Comparison of ENCODE assay signal across 9 cellular contexts in genomic region chr15:68431792-68432401, GRCh38. TPM values are rescaled to one million over a fixed set of nuclear protein-coding genes. Genes with fewer than 3 reads are reported as not detected.
DNase-seq lines count a peak whose midpoint lies in the region; ATAC-seq, FAIRE-seq and TF ChIP-seq lines count a peak whose summit lies in the region.
"Had no signal": no experiment of that assay in that cellular context is flagged by ENCODE, and none has a peak within 500 bp of the region (broad histone marks: within the 10 kb centered on the region; RNA-seq: fewer than 3 reads in every experiment).

Gene ITGA11, minus strand, starts transcription at chr15:68432163. Its CDS starts 97 bp downstream, at chr15:68432066.

- peak; percentile 35 for FAIRE-seq in endothelial cell of umbilical vein (lab: Jason Lieb, UNC)

- POLR2A ChIA-PET in endothelial cell of umbilical vein (lab: Charles Lee): no interaction called here

- no peak for DNase-seq in stimulated activated naive CD8-positive, alpha-beta T cell treated with anti-CD3 and anti-CD28 coated beads, Interleukin-15, amount 100 ng/mL, for 72 hours
- no peak for DNase-seq in stimulated activated naive CD8-positive, alpha-beta T cell treated with anti-CD3 and anti-CD28 coated beads, Interleukin-15, Interleukin-2, amounts not matched to agents 100 U/mL and 50 U/mL, for 24 hours
- DNase-seq in NT2/D1 (ENCODE audit: low read depth, low spot score): peak; percentile 39
- peak; percentile 60 for DNase-seq in endothelial cell of umbilical vein (ENCODE audit: low read depth, low spot score)
- peak; percentile 38 for DNase-seq in mucosa of gallbladder (ENCODE audit: low spot score)
- no peak for DNase-seq in HT-29 (ENCODE audit: low spot score)
- DNase-seq: activated T-cell treated with anti-CD3 and anti-CD28 coated beads, Interleukin-2, amount 50 U/mL, for 4 hours had no signal

- no peaks in the 10 kb centered on the region for H3K9me3 ChIP-seq in NT2/D1 (ENCODE audit: insufficient read depth, low read length)
- H3K9me3 ChIP-seq in endothelial cell of umbilical vein (replicated peaks; ENCODE audit: control insufficient read depth, insufficient read depth, low read length): no peaks in the 10 kb centered on the region

- no peak within 1 kb of the TSS for H3K27ac ChIP-seq in endothelial cell of umbilical vein (ENCODE audit: insufficient read depth, low read depth, low read length)

- H3K4me2 ChIP-seq in endothelial cell of umbilical vein (ENCODE audit: insufficient read depth, low read length): peak within 1 kb of the TSS; percentile 73

- no peak within 1 kb of the TSS for H3K27ac Mint-ChIP-seq in stimulated activated naive CD8-positive, alpha-beta T cell treated with anti-CD3 and anti-CD28 coated beads, Interleukin-15, amount 100 ng/mL, for 72 hours

- H3K27me3 Mint-ChIP-seq in stimulated activated naive CD8-positive, alpha-beta T cell treated with anti-CD3 and anti-CD28 coated beads, Interleukin-15, amount 100 ng/mL, for 72 hours: peaks cover 92% of the 10 kb centered on the region

- peak; percentile 65 for ATAC-seq in stimulated activated naive CD8-positive, alpha-beta T cell treated with anti-CD3 and anti-CD28 coated beads, Interleukin-15, amount 100 ng/mL, for 72 hours
- no peak for ATAC-seq in stimulated activated naive CD8-positive, alpha-beta T cell treated with anti-CD3 and anti-CD28 coated beads, Interleukin-15, Interleukin-2, amounts not matched to agents 100 U/mL and 50 U/mL, for 24 hours
- ATAC-seq in HG02852 (IDR thresholded peaks at IDR 0.05; ENCODE audit: unreplicated experiment) (no peak), HG03196 (IDR thresholded peaks at IDR 0.05; ENCODE audit: unreplicated experiment) (no peak)

- H3K9ac ChIP-seq in NT2/D1 (ENCODE audit: insufficient read length, low read depth) (peak within 1 kb of the TSS; percentile 68), endothelial cell of umbilical vein (replicated peaks; ENCODE audit: extremely low read depth, insufficient read depth, low read length) (no peak within 1 kb of the TSS)

- H3K4me1 ChIP-seq in NT2/D1 (ENCODE audit: insufficient read depth, insufficient read length): peaks cover 7% of the 10 kb centered on the region
- H3K4me1 ChIP-seq in endothelial cell of umbilical vein (ENCODE audit: control insufficient read depth, extremely low read depth, insufficient read depth, low read length): peaks cover 13% of the 10 kb centered on the region

- H3K4me3 Mint-ChIP-seq in stimulated activated naive CD8-positive, alpha-beta T cell treated with anti-CD3 and anti-CD28 coated beads, Interleukin-15, amount 100 ng/mL, for 72 hours: peak within 1 kb of the TSS in 1 of 2 donors; percentile 14
- H3K4me3 Mint-ChIP-seq: activated T-cell treated with anti-CD3 and anti-CD28 coated beads, Interleukin-2, amount 50 U/mL, for 4 hours had no signal

- H3K79me2 ChIP-seq in endothelial cell of umbilical vein (ENCODE audit: control insufficient read depth, insufficient read depth, low read length): no peaks in the 10 kb centered on the region

- peaks cover 8% of the 10 kb centered on the region for H3K4me1 Mint-ChIP-seq in stimulated activated naive CD8-positive, alpha-beta T cell treated with anti-CD3 and anti-CD28 coated beads, Interleukin-15, amount 100 ng/mL, for 72 hours

- no TSS peak for BruUV-seq in endothelial cell of umbilical vein (replicated peaks; lab: Mats Ljungman, UMichigan)

- TF ChIP-seq CTCF in endothelial cell of umbilical vein (IDR thresholded peaks at IDR 0.05; ENCODE audit: extremely low read depth in 1 of 2, insufficient read depth in 1 of 2, low read depth in 1 of 2, low read length in 2 of 2): no peak

- dilution Hi-C loops in endothelial cell of umbilical vein (cut with MboI; ENCODE audit: extremely low pct_ligation_motif_present, low sequenced_read_pairs): no loop called here

- no peaks in the 10 kb centered on the region for H3K36me3 ChIP-seq in NT2/D1 (ENCODE audit: insufficient read depth, insufficient read length, low read length)
- no peaks in the 10 kb centered on the region for H3K36me3 ChIP-seq in endothelial cell of umbilical vein (ENCODE audit: control insufficient read depth in 2 of 2, extremely low read depth in 1 of 2, insufficient read depth in 2 of 2, low read length in 2 of 2)

- peaks cover 62% of the 10 kb centered on the region for H3K27me3 ChIP-seq in NT2/D1 (ENCODE audit: insufficient read depth, insufficient read length)
- H3K27me3 ChIP-seq in endothelial cell of umbilical vein (ENCODE audit: control insufficient read depth in 2 of 2, insufficient read depth in 2 of 2, low read length in 2 of 2): peaks cover 69 to 76% of the 10 kb centered on the region in 2 experiments

- H3K4me3 ChIP-seq in NT2/D1 (ENCODE audit: insufficient read length, low read depth) (peak within 1 kb of the TSS; percentile 45), endothelial cell of umbilical vein (replicated peaks in 1 of 3; ENCODE audit: insufficient read depth in 1 of 3, low read depth in 1 of 3, low read length in 3 of 3) (peak within 1 kb of the TSS; percentile 19 to 37 (median 23))

- CTCF ChIA-PET in endothelial cell of umbilical vein (lab: Charles Lee): interaction anchor here (0.7 to 2.1 kb wide), 2 partner anchors 9 to 125 kb away, joined by 3 to 6 read pairs; no protein-coding TSS in a partner anchor

- no peaks in the 10 kb centered on the region for H3K9me1 ChIP-seq in endothelial cell of umbilical vein (replicated peaks; ENCODE audit: control insufficient read depth, extremely low read depth, insufficient read depth, low read length)

- intact Hi-C loops in endothelial cell of umbilical vein (cut with micrococcal nuclease): loop anchor here (1.0 kb wide), 1 partner anchor 126 kb away; no protein-coding TSS in a partner anchor

- no peaks in the 10 kb centered on the region for H4K20me1 ChIP-seq in endothelial cell of umbilical vein (replicated peaks; ENCODE audit: control insufficient read depth, extremely low read depth, insufficient read depth, low read length)

- peak within 1 kb of the TSS; percentile 79 for H2AFZ ChIP-seq in endothelial cell of umbilical vein (ENCODE audit: low read depth, low read length)

- no peak for TF ChIP-seq POLR2A in endothelial cell of umbilical vein (IDR thresholded peaks at IDR 0.05; ENCODE audit: low read depth, low read length)

- no peaks in the 10 kb centered on the region for H3K9me3 Mint-ChIP-seq in stimulated activated naive CD8-positive, alpha-beta T cell treated with anti-CD3 and anti-CD28 coated beads, Interleukin-15, amount 100 ng/mL, for 72 hours
- H3K9me3 Mint-ChIP-seq: activated T-cell treated with anti-CD3 and anti-CD28 coated beads, Interleukin-2, amount 50 U/mL, for 4 hours had no signal

TF ChIP-seq in endothelial cell of umbilical vein, 7 proteins besides CTCF, POLR2A, EP300 and RAD21:
- TF ChIP-seq MYC (IDR thresholded peaks at IDR 0.05; ENCODE audit: low read depth, low read length) (no peak), POLR2AphosphoS5 (IDR thresholded peaks at IDR 0.05; ENCODE audit: insufficient read depth, low read depth, low read length) (no peak), FOS (IDR thresholded peaks at IDR 0.05; ENCODE audit: borderline replicate concordance, insufficient read depth, low read length) (no peak), MAX (IDR thresholded peaks at IDR 0.05; ENCODE audit: insufficient read depth, insufficient read length) (no peak), JUN (IDR thresholded peaks at IDR 0.05; ENCODE audit: borderline replicate concordance, insufficient read depth, insufficient read length, low read depth) (no peak), EZH2 (IDR thresholded peaks at IDR 0.05; ENCODE audit: borderline replicate concordance, low read depth, low read length, severe bottlenecking) (no peak), GATA2 (IDR thresholded peaks at IDR 0.05; ENCODE audit: insufficient read depth, insufficient read length, low read depth, low read length) (no peak)

RNA-seq across cellular contexts. Expression of gene ITGA11, which starts in this region (rescaled TPM):
- total RNA-seq in endothelial cell of umbilical vein: 0.18 and 0.58 TPM in 2 replicates
- 0.83 and 1.0 TPM in 2 replicates for polyA plus RNA-seq in endothelial cell of umbilical vein
- polyA plus RNA-seq in endothelial cell of umbilical vein (2011; cell fraction: cytosol; rRNA removed): 0.65 and 0.97 TPM in 2 replicates
- polyA plus RNA-seq in endothelial cell of umbilical vein (2011; cell fraction: nucleus; rRNA removed): 1.4 and 1.5 TPM in 2 replicates
- polyA plus RNA-seq in endothelial cell of umbilical vein (2012): 0.48 and 1.1 TPM in 2 replicates
- polyA minus RNA-seq in endothelial cell of umbilical vein: 2.6 and 4.2 TPM in 2 replicates
- not detected for polyA minus RNA-seq in endothelial cell of umbilical vein (2011; cell fraction: cytosol; rRNA and poly(A)+ RNA removed)
- 1.2 and 1.4 TPM in 2 replicates for polyA minus RNA-seq in endothelial cell of umbilical vein (2011; cell fraction: nucleus; rRNA and poly(A)+ RNA removed)
- total RNA-seq in mucosa of gallbladder: 2.6 TPM
- not detected in 2 replicates for total RNA-seq in HT-29 (2014; rRNA removed; shearing (Covaris generic))

Comparison
In these comparisons a context has a peak if more than half of its experiments do, and no peak if none do; other contexts are left out.
1. DNase-seq: peak in NT2/D1 (single experiment), endothelial cell of umbilical vein (single experiment) and mucosa of gallbladder (single experiment); none in stimulated activated naive CD8-positive, alpha-beta T cell treated with anti-CD3 and anti-CD28 coated beads, Interleukin-15, amount 100 ng/mL, for 72 hours (0 of 2), stimulated activated naive CD8-positive, alpha-beta T cell treated with anti-CD3 and anti-CD28 coated beads, Interleukin-15, Interleukin-2, amounts not matched to agents 100 U/mL and 50 U/mL, for 24 hours (single experiment) and HT-29 (single experiment).